In genomic region chr10:95693668-95694534, GRCh38 we compare ENCODE assay signal across 1 cellular context.
A peak's percentile ranks its signal among the peaks of the same experiment; 100 is the strongest.
TF ChIP-seq lines count a peak whose summit lies in the region.

TCTN3 (minus strand) TSS chr10:95693927; CDS start chr10:95693899, 28 bp downstream.

TF ChIP-seq in HepG2, 621 proteins besides CTCF, POLR2A, EP300 and RAD21 (continued from another document and continues in another):
- peak; percentile 100 for TF ChIP-seq HMGXB3 (CRISPR knock-in tag; IDR thresholded peaks at IDR 0.05; ENCODE audit: borderline replicate concordance)
- TF ChIP-seq MAFK (conservative IDR thresholded peaks at IDR 0.05 in 1 of 2, IDR thresholded peaks at IDR 0.05 in 1 of 2; ENCODE audit: low read length in 2 of 2): no peak
- no peak for TF ChIP-seq MBD4 (IDR thresholded peaks at IDR 0.05; ENCODE audit: borderline replicate concordance, low read length)
- TF ChIP-seq HIC2 (CRISPR knock-in tag; IDR thresholded peaks at IDR 0.05; ENCODE audit: low read depth): no peak
- TF ChIP-seq KDM5B (CRISPR knock-in tag; IDR thresholded peaks at IDR 0.05; ENCODE audit: borderline replicate concordance): peak; percentile 86; the same call in 1 of the 2 replicates
- TF ChIP-seq ZNF280D (CRISPR knock-in tag; IDR thresholded peaks at IDR 0.05): peak; percentile 52; the same call in 1 of the 2 replicates
- TF ChIP-seq ZNF18 (CRISPR knock-in tag; IDR thresholded peaks at IDR 0.05; ENCODE audit: insufficient replicate concordance): no peak
- peak; percentile 47 for TF ChIP-seq MNT (IDR thresholded peaks at IDR 0.05)
- peak; percentile 89 for TF ChIP-seq ZFX (CRISPR knock-in tag; IDR thresholded peaks at IDR 0.05; ENCODE audit: low read depth)
- peak; percentile 88 for TF ChIP-seq RCOR2 (CRISPR knock-in tag; IDR thresholded peaks at IDR 0.05)
- TF ChIP-seq PBX2 (CRISPR knock-in tag; IDR thresholded peaks at IDR 0.05): no peak
- no peak; the same call in 1 of the 2 replicates for TF ChIP-seq REL (CRISPR knock-in tag; conservative IDR thresholded peaks at IDR 0.05)
- TF ChIP-seq SCMH1 (CRISPR knock-in tag; IDR thresholded peaks at IDR 0.05; ENCODE audit: borderline replicate concordance): no peak
- no peak for TF ChIP-seq ZNF253 (CRISPR knock-in tag; IDR thresholded peaks at IDR 0.05; ENCODE audit: borderline replicate concordance)
- TF ChIP-seq ATF1 (CRISPR knock-in tag; IDR thresholded peaks at IDR 0.05): peak; percentile 93
- TF ChIP-seq MAX (IDR thresholded peaks at IDR 0.05): peak; percentile 76
- no peak for TF ChIP-seq GZF1 (CRISPR knock-in tag; IDR thresholded peaks at IDR 0.05)
- TF ChIP-seq ZBTB25 (CRISPR knock-in tag; IDR thresholded peaks at IDR 0.05): 0 out of 2 replicates have a peak, but pooled peaks have one; percentile 38
- no peak for TF ChIP-seq U2AF2 (IDR thresholded peaks at IDR 0.05; ENCODE audit: low read depth, low read length)
- peak; percentile 71; the same call in 1 of the 2 replicates for TF ChIP-seq GABPB1 (CRISPR knock-in tag; IDR thresholded peaks at IDR 0.05)
- peak; percentile 58; the same call in 1 of the 2 replicates for TF ChIP-seq CHD4 (IDR thresholded peaks at IDR 0.05; ENCODE audit: borderline replicate concordance, low read length)
- TF ChIP-seq NFIC (IDR thresholded peaks at IDR 0.05; ENCODE audit: low read length): no peak
- peak; percentile 86 to 95 for TF ChIP-seq HMGXB4 (CRISPR knock-in tag; IDR thresholded peaks at IDR 0.05; ENCODE audit: borderline replicate concordance in 1 of 2, low read depth in 1 of 2)
- TF ChIP-seq SIX1 (CRISPR knock-in tag; IDR thresholded peaks at IDR 0.05; ENCODE audit: borderline replicate concordance): no peak
- no peak for TF ChIP-seq NFE2L1 (CRISPR knock-in tag; IDR thresholded peaks at IDR 0.05; ENCODE audit: borderline replicate concordance)
- TF ChIP-seq CBFB (CRISPR knock-in tag; IDR thresholded peaks at IDR 0.05): peak; percentile 44; the same call in 1 of the 2 replicates
- TF ChIP-seq NFRKB (IDR thresholded peaks at IDR 0.05): no peak
- TF ChIP-seq ZNF3 (CRISPR knock-in tag; IDR thresholded peaks at IDR 0.05): peak; percentile 76; the same call in 1 of the 2 replicates
- peak; percentile 82 for TF ChIP-seq HDAC2 (CRISPR knock-in tag; IDR thresholded peaks at IDR 0.05)
- peak; percentile 21; the same call in 1 of the 2 replicates for TF ChIP-seq ZNF710 (CRISPR knock-in tag; IDR thresholded peaks at IDR 0.05; ENCODE audit: borderline replicate concordance)
- no peak for TF ChIP-seq AGO2 (optimal IDR thresholded peaks at IDR 0.05; ENCODE audit: low read depth, low read length)
- peak; percentile 48 for TF ChIP-seq HCFC1 (IDR thresholded peaks at IDR 0.05; ENCODE audit: low read depth, low read length)
- TF ChIP-seq ZNF335 (CRISPR knock-in tag; IDR thresholded peaks at IDR 0.05): 0 out of 2 replicates have a peak, but pooled peaks have one; percentile 52
- peak; percentile 76 for TF ChIP-seq SP4 (CRISPR knock-in tag; IDR thresholded peaks at IDR 0.05)
- TF ChIP-seq MAZ (IDR thresholded peaks at IDR 0.05; ENCODE audit: borderline replicate concordance, low read depth, low read length): peak; percentile 71
- peak; percentile 52; the same call in 1 of the 2 replicates for TF ChIP-seq MAZ (CRISPR knock-in tag; IDR thresholded peaks at IDR 0.05; ENCODE audit: low read depth)
- peak; percentile 96 for TF ChIP-seq XRCC5 (optimal IDR thresholded peaks at IDR 0.05; ENCODE audit: low read length)
- TF ChIP-seq ZNF496 (CRISPR knock-in tag; IDR thresholded peaks at IDR 0.05; ENCODE audit: insufficient replicate concordance): no peak
- 0 out of 2 replicates have a peak, but pooled peaks have one; percentile 38 for TF ChIP-seq ZNF766 (CRISPR knock-in tag; IDR thresholded peaks at IDR 0.05; ENCODE audit: borderline replicate concordance)
- TF ChIP-seq MYC (CRISPR knock-in tag; IDR thresholded peaks at IDR 0.05; ENCODE audit: borderline replicate concordance): peak; percentile 83
- 0 out of 2 replicates have a peak, but pooled peaks have one; percentile 7 for TF ChIP-seq ATF3 (CRISPR knock-in tag; IDR thresholded peaks at IDR 0.05)
